29 cellular contexts compared by ENCODE assay signal in genomic region chr13:70407486-70407885, GRCh38.
"Had no signal": no experiment of that assay in that cellular context is flagged by ENCODE, and none has a peak within 500 bp of the region (broad histone marks: within the 10 kb centered on the region; RNA-seq: fewer than 3 reads in every experiment).

No MANE protein-coding gene starts in this region.

- H3K4me3 Mint-ChIP-seq: activated B cell treated with CpG ODN at 0.5 μM for 24 hours; activated CD4-positive, alpha-beta T cell treated with anti-CD3 and anti-CD28 coated beads, Interleukin-2, amount 10 ng/mL, durations not matched to agents 24 days and 14 days; activated CD8-positive, alpha-beta T cell treated with anti-CD3 and anti-CD28 coated beads for 36 hours; activated naive CD8-positive, alpha-beta T cell treated with anti-CD3 and anti-CD28 coated beads, Interleukin-2, amount 10 ng/mL, durations not matched to agents 7 days and 5 days; activated T-cell treated with anti-CD3 and anti-CD28 coated beads, Interleukin-2, amount 50 U/mL, for 72 hours; brain; T-helper 17 cell had no signal

- H3K9me3 ChIP-seq: adrenal gland had no signal

- H3K27ac ChIP-seq: adrenal gland, cardiac muscle cell had no signal

- DNase-seq: activated B cell treated with CpG ODN at 0.5 μM for 24 hours; activated CD4-positive, alpha-beta T cell treated with anti-CD3 and anti-CD28 coated beads for 1 hour; activated CD4-positive, alpha-beta T cell treated with anti-CD3 and anti-CD28 coated beads, Interleukin-2, amount 10 ng/mL, durations not matched to agents 24 days and 14 days; activated CD8-positive, alpha-beta memory T cell treated with anti-CD3 and anti-CD28 coated beads, Interleukin-2, amount 50 U/mL, for 4 hours; activated CD8-positive, alpha-beta T cell treated with anti-CD3 and anti-CD28 coated beads for 36 hours; activated naive CD4-positive, alpha-beta T cell treated with anti-CD3 and anti-CD28 coated beads, Interleukin-2, amount 50 U/mL, for 16 hours; activated naive CD8-positive, alpha-beta T cell treated with anti-CD3 and anti-CD28 coated beads, Interleukin-2, amount 10 ng/mL, durations not matched to agents 7 days and 5 days; activated T-cell treated with anti-CD3 and anti-CD28 coated beads, Interleukin-2, amount 50 U/mL, for 72 hours; adrenal gland; anterior cingulate cortex; IMR-90; Kasumi-1; KBM-7; NCI-H1048; NCI-H1417; NCI-H1930; NCI-H2171; NCI-H2227 treated with DMSO at 0.1 percent for 48 hours; NCI-H446 treated with DMSO at 0.1 percent for 48 hours; NCI-H526; RPMI8226; T-helper 17 cell; T1000 had no signal

- H3K4me1 Mint-ChIP-seq: activated B cell treated with CpG ODN at 0.5 μM for 24 hours; activated CD4-positive, alpha-beta T cell treated with anti-CD3 and anti-CD28 coated beads, Interleukin-2, amount 10 ng/mL, durations not matched to agents 24 days and 14 days; activated naive CD8-positive, alpha-beta T cell treated with anti-CD3 and anti-CD28 coated beads, Interleukin-2, amount 10 ng/mL, durations not matched to agents 7 days and 5 days; brain; T-helper 17 cell had no signal

- H3K27me3 ChIP-seq: adrenal gland, cardiac muscle cell had no signal

- H3K36me3 ChIP-seq: adrenal gland, cardiac muscle cell had no signal

- H3K27ac Mint-ChIP-seq: activated B cell treated with CpG ODN at 0.5 μM for 24 hours; activated CD4-positive, alpha-beta T cell treated with anti-CD3 and anti-CD28 coated beads, Interleukin-2, amount 10 ng/mL, durations not matched to agents 24 days and 14 days; activated CD8-positive, alpha-beta T cell treated with anti-CD3 and anti-CD28 coated beads for 36 hours; activated naive CD8-positive, alpha-beta T cell treated with anti-CD3 and anti-CD28 coated beads, Interleukin-2, amount 10 ng/mL, durations not matched to agents 7 days and 5 days; activated T-cell treated with anti-CD3 and anti-CD28 coated beads, Interleukin-2, amount 50 U/mL, for 72 hours; activated T-helper 2 cell treated with anti-CD3 and anti-CD28 coated beads, Interferon-gamma antibody, Interleukin-2, Interleukin-4, amounts not matched to agents 10 μg/mL and 5 μg/mL and 100 μg/mL, durations not matched to agents 14 hours and 24 hours and 36 hours; brain; T-helper 17 cell had no signal

- H3K27me3 Mint-ChIP-seq: activated B cell treated with CpG ODN at 0.5 μM for 24 hours; activated CD4-positive, alpha-beta T cell treated with anti-CD3 and anti-CD28 coated beads, Interleukin-2, amount 10 ng/mL, durations not matched to agents 24 days and 14 days; activated CD8-positive, alpha-beta T cell treated with anti-CD3 and anti-CD28 coated beads for 36 hours; activated naive CD8-positive, alpha-beta T cell treated with anti-CD3 and anti-CD28 coated beads, Interleukin-2, amount 10 ng/mL, durations not matched to agents 7 days and 5 days; brain; T-helper 17 cell had no signal

- H3K4me1 ChIP-seq: adrenal gland had no signal

- H3K4me3 ChIP-seq: adrenal gland, cardiac muscle cell had no signal

- H3K36me3 Mint-ChIP-seq: activated naive CD8-positive, alpha-beta T cell treated with anti-CD3 and anti-CD28 coated beads, Interleukin-2, amount 10 ng/mL, durations not matched to agents 7 days and 5 days; brain had no signal

- H3K9me3 Mint-ChIP-seq: activated CD4-positive, alpha-beta T cell treated with anti-CD3 and anti-CD28 coated beads, Interleukin-2, amount 10 ng/mL, durations not matched to agents 24 days and 14 days; brain had no signal

- ATAC-seq: activated CD8-positive, alpha-beta T cell treated with anti-CD3 and anti-CD28 coated beads for 36 hours; activated T-cell treated with anti-CD3 and anti-CD28 coated beads, Interleukin-2, amount 50 U/mL, for 72 hours; Panc1; Right ventricle myocardium inferior; SK-N-SH treated with all-trans-retinoic acid at 6 μM for 48 hours; T-helper 17 cell had no signal
